ENCODE assay signal across 22 cellular contexts in genomic region chr22:39270792-39271191, GRCh38. TPM values are rescaled to one million over a fixed set of nuclear protein-coding genes. Genes with fewer than 3 reads are reported as not detected.
A peak's percentile ranks its signal among the peaks of the same experiment; 100 is the strongest.
DNase-seq lines count a peak whose midpoint lies in the region; ATAC-seq, FAIRE-seq and TF ChIP-seq lines count a peak whose summit lies in the region.
"Had no signal": no experiment of that assay in that cellular context is flagged by ENCODE, and none has a peak within 500 bp of the region (broad histone marks: within the 10 kb centered on the region; RNA-seq: fewer than 3 reads in every experiment).

No MANE protein-coding gene starts in this region.

- H3K9me3 ChIP-seq in heart right ventricle = peaks cover 0 to 9% (median 0%) of the 10 kb centered on the region in 11 donors
- no peaks in the 10 kb centered on the region for H3K9me3 ChIP-seq in CD4-positive, alpha-beta memory T cell (ENCODE audit: control insufficient read depth in 1 of 2, low read length in 2 of 2)

- H3K4me3 Mint-ChIP-seq in dendritic cell treated with granulocyte-macrophage colony-stimulating factor and Interleukin-4, amounts not matched to agents 40 ng/mL and 50 ng/mL, for 4 days = no peak overlapping the region
- no peak overlapping the region for H3K4me3 Mint-ChIP-seq in CD4-positive, alpha-beta memory T cell
- H3K4me3 Mint-ChIP-seq: B cell; CD8-positive, alpha-beta memory T cell; GM23338; HFFc6 had no signal

- no peak for DNase-seq in heart right ventricle
- DNase-seq in left ventricle myocardium superior = no peak
- no peak for DNase-seq in GM12892 (ENCODE audit: insufficient read length)
- no peak for DNase-seq in NCI-H774 (lab: John Stamatoyannopoulos, UW)
- no peak for DNase-seq in CD4-positive, alpha-beta memory T cell
- DNase-seq: 8988T; CD8-positive, alpha-beta memory T cell; COR-L47; DMS 273 treated with DMSO at 0.1 percent for 48 hours; DMS53; DND-41; EL; HCEC 1CT; HFFc6 had no signal

- H3K27ac Mint-ChIP-seq in dendritic cell treated with granulocyte-macrophage colony-stimulating factor and Interleukin-4, amounts not matched to agents 40 ng/mL and 50 ng/mL, for 4 days = peak overlapping the region; percentile 95
- no peak overlapping the region for H3K27ac Mint-ChIP-seq in CD4-positive, alpha-beta memory T cell
- H3K27ac Mint-ChIP-seq: B cell; CD8-positive, alpha-beta memory T cell; GM23338; HFFc6 had no signal

- no peaks in the 10 kb centered on the region for H3K36me3 ChIP-seq in heart right ventricle
- H3K36me3 ChIP-seq in CD4-positive, alpha-beta memory T cell (ENCODE audit: insufficient read depth, low read length) = no peaks in the 10 kb centered on the region
- H3K36me3 ChIP-seq: BLaER1 treated with 17β-estradiol and CSF1 and Interleukin-3, amounts not matched to agents 10 nM and 100 nM had no signal

- no peaks in the 10 kb centered on the region for H3K36me3 Mint-ChIP-seq in dendritic cell treated with granulocyte-macrophage colony-stimulating factor and Interleukin-4, amounts not matched to agents 40 ng/mL and 50 ng/mL, for 4 days (ENCODE audit: low read depth)
- H3K36me3 Mint-ChIP-seq in CD4-positive, alpha-beta memory T cell = no peaks in the 10 kb centered on the region
- H3K36me3 Mint-ChIP-seq: CD8-positive, alpha-beta memory T cell had no signal

- peaks cover 70% of the 10 kb centered on the region for H3K4me1 Mint-ChIP-seq in dendritic cell treated with granulocyte-macrophage colony-stimulating factor and Interleukin-4, amounts not matched to agents 40 ng/mL and 50 ng/mL, for 4 days (ENCODE audit: low read depth)
- peaks cover 0 to 5% (median 0%) of the 10 kb centered on the region in 4 donors for H3K4me1 Mint-ChIP-seq in CD4-positive, alpha-beta memory T cell

- TF ChIP-seq CTCF in heart right ventricle (IDR thresholded peaks at IDR 0.05) = no peak

- H3K27me3 ChIP-seq in heart right ventricle = no peaks in the 10 kb centered on the region
- H3K27me3 ChIP-seq in CD4-positive, alpha-beta memory T cell (ENCODE audit: insufficient read depth, low read length) = no peaks in the 10 kb centered on the region

- 92 to 93% methylated on average over 9 of the region's 9 CpGs for WGBS in heart right ventricle, 2 donors

- intact Hi-C loops in heart right ventricle (cut with DNase I) = no loop called here
- intact Hi-C loops in left ventricle myocardium superior (cut with micrococcal nuclease) = no loop called here
- intact Hi-C loops in dendritic cell treated with granulocyte-macrophage colony-stimulating factor and Interleukin-4, amounts not matched to agents 40 ng/mL and 50 ng/mL, for 4 days (cut with micrococcal nuclease) = no loop called here
- intact Hi-C loops in CD4-positive, alpha-beta memory T cell (cut with micrococcal nuclease) = no loop called here

- peaks cover 6 to 52% (median 33%) of the 10 kb centered on the region in 9 donors for H3K4me1 ChIP-seq in heart right ventricle
- H3K4me1 ChIP-seq in CD4-positive, alpha-beta memory T cell (ENCODE audit: insufficient read depth, low read length) = no peaks in the 10 kb centered on the region

- POLR2A ChIA-PET in CD4-positive, alpha-beta memory T cell (lab: Charles Lee; ENCODE audit: partially characterized antibody) = no interaction called here

- CTCF ChIA-PET in CD4-positive, alpha-beta memory T cell (lab: Charles Lee; ENCODE audit: partially characterized antibody) = no interaction called here

- no peak for TF ChIP-seq POLR2A in GM12892 (IDR thresholded peaks at IDR 0.05; ENCODE audit: low read depth, low read length)

- peaks cover 7% of the 10 kb centered on the region for H3K27me3 Mint-ChIP-seq in dendritic cell treated with granulocyte-macrophage colony-stimulating factor and Interleukin-4, amounts not matched to agents 40 ng/mL and 50 ng/mL, for 4 days
- H3K27me3 Mint-ChIP-seq in CD4-positive, alpha-beta memory T cell = no peaks in the 10 kb centered on the region

- ATAC-seq in heart right ventricle = no peak
- ATAC-seq in left ventricle myocardium superior = no peak
- no peak for ATAC-seq in HG02884 (IDR thresholded peaks at IDR 0.05; ENCODE audit: unreplicated experiment)
- ATAC-seq: GM12878, GM23338 had no signal

- no peaks in the 10 kb centered on the region for H3K9me3 Mint-ChIP-seq in dendritic cell treated with granulocyte-macrophage colony-stimulating factor and Interleukin-4, amounts not matched to agents 40 ng/mL and 50 ng/mL, for 4 days
- peaks cover 0 to 4% (median 0%) of the 10 kb centered on the region in 8 donors for H3K9me3 Mint-ChIP-seq in CD4-positive, alpha-beta memory T cell
- H3K9me3 Mint-ChIP-seq: CD8-positive, alpha-beta memory T cell; GM23338 had no signal

- peak overlapping the region in 8 of 10 donors; percentile 20 to 83 (median 69) for H3K27ac ChIP-seq in heart right ventricle
- H3K27ac ChIP-seq in CD4-positive, alpha-beta memory T cell (ENCODE audit: low read depth, low read length) = no peak overlapping the region
- H3K27ac ChIP-seq: BLaER1 treated with 17β-estradiol and CSF1 and Interleukin-3, amounts not matched to agents 10 nM and 100 nM had no signal

- FAIRE-seq in GM12892 (lab: Jason Lieb, UNC) = peak; percentile 51
- FAIRE-seq: GM12878, GM19239, H54 had no signal

- H3K4me3 ChIP-seq in heart right ventricle = no peak overlapping the region
- no peak overlapping the region for H3K4me3 ChIP-seq in CD4-positive, alpha-beta memory T cell (ENCODE audit: low read length in 2 of 2)
- H3K4me3 ChIP-seq: BLaER1 treated with 17β-estradiol and CSF1 and Interleukin-3, amounts not matched to agents 10 nM and 100 nM; GM12878; GM23338 had no signal

RNA-seq across cellular contexts. Expression of gene PDGFB, which starts 26.0 kb away (rescaled TPM):
- 10 to 100 TPM in 9 of 10 donors, 1 to 10 TPM in 1; 9.9 to 45.6 (median 18.5) TPM for total RNA-seq in heart right ventricle
- 10 to 100 TPM; 14.5 to 19.1 TPM for polyA plus RNA-seq in heart right ventricle
- 19.9 TPM for total RNA-seq in left ventricle myocardium superior
- 0.64 TPM for polyA plus RNA-seq in GM12892 (2012; ENCODE audit: missing spikeins)
- total RNA-seq in CD4-positive, alpha-beta memory T cell = 10 to 100 TPM; 15.7 to 16.9 TPM
- polyA plus RNA-seq in CD4-positive, alpha-beta memory T cell = 10 to 100 TPM in 1 of 2 donors, 1 to 10 TPM in 1; 6.8 to 11.4 TPM
- total RNA-seq: B cell, HFFc6 had no signal

RNA-seq across cellular contexts. Expression of gene RPL3, which starts 48.6 kb away (rescaled TPM):
- total RNA-seq in heart right ventricle = 100 to 1,000 TPM; 215 to 604 (median 286) TPM
- 1,000 to 10,000 TPM in 1 of 2 donors, 100 to 1,000 TPM in 1; 472 to 1,621 TPM for polyA plus RNA-seq in heart right ventricle
- 319 TPM for total RNA-seq in left ventricle myocardium superior
- polyA plus RNA-seq in GM12892 (2012; ENCODE audit: missing spikeins) = 4,953 TPM
- 1,000 to 10,000 TPM; 3,492 to 3,635 TPM for total RNA-seq in CD4-positive, alpha-beta memory T cell
- 1,000 to 10,000 TPM; 3,292 to 4,075 TPM for polyA plus RNA-seq in CD4-positive, alpha-beta memory T cell

Comparison
In these comparisons a context has a peak if more than half of its experiments do, and no peak if none do; other contexts are left out.
1. RNA of gene RPL3, which starts 48.6 kb away (total RNA-seq): 3,492 to 3,635 TPM in CD4-positive, alpha-beta memory T cell; 319 TPM in left ventricle myocardium superior (single experiment) and 215 to 604 TPM in heart right ventricle; every median in the first group is over 4 times any median in the second.